Comparison of ENCODE assay signal across 28 cellular contexts in genomic region chr1:25795227-25795626, GRCh38. TPM values are rescaled to one million over a fixed set of nuclear protein-coding genes. Genes with fewer than 3 reads are reported as not detected.
DNase-seq lines count a peak whose midpoint lies in the region; TF ChIP-seq lines count a peak whose summit lies in the region.
"Had no signal": no experiment of that assay in that cellular context is flagged by ENCODE, and none has a peak within 500 bp of the region (broad histone marks: within the 10 kb centered on the region; RNA-seq: fewer than 3 reads in every experiment).

No MANE protein-coding gene starts in this region.

- H3F3A ChIP-seq in smooth muscle cell (ENCODE audit: low read depth), result peaks cover 9% of the 10 kb centered on the region

- H3K27ac Mint-ChIP-seq in T-helper 1 cell treated with Interleukin-12 subunit alpha and Interleukin-12 subunit beta and Interleukin-4 antibody, amounts not matched to agents 30 μg/mL and 1 μg/mL, for 36 hours, result peak overlapping the region; percentile 4
- H3K27ac Mint-ChIP-seq in glutamatergic neuron (ENCODE audit: unreplicated experiment), result peak overlapping the region; percentile 60
- H3K27ac Mint-ChIP-seq: activated CD4-positive, alpha-beta T cell treated with anti-CD3 and anti-CD28 coated beads, Interleukin-2, amount 10 ng/mL, durations not matched to agents 24 days and 14 days; stimulated activated naive CD8-positive, alpha-beta T cell treated with anti-CD3 and anti-CD28 coated beads, Interleukin-15, Interleukin-2, amounts not matched to agents 100 ng/mL and 50 ng/mL, for 24 hours had no signal

- H3K27me3 ChIP-seq in smooth muscle cell (ENCODE audit: low read depth) (no peaks in the 10 kb centered on the region), left ventricle myocardium inferior (ENCODE audit: low read depth) (no peaks in the 10 kb centered on the region)
- H3K27me3 ChIP-seq: cardiac muscle cell, heart left ventricle had no signal

- peaks cover 13% of the 10 kb centered on the region for H3K4me1 Mint-ChIP-seq in T-helper 1 cell treated with Interleukin-12 subunit alpha and Interleukin-12 subunit beta and Interleukin-4 antibody, amounts not matched to agents 30 μg/mL and 1 μg/mL, for 36 hours (ENCODE audit: low read depth)
- peaks cover 31% of the 10 kb centered on the region for H3K4me1 Mint-ChIP-seq in glutamatergic neuron (ENCODE audit: low read depth, unreplicated experiment)

- H3K4me3 Mint-ChIP-seq in T-helper 1 cell treated with Interleukin-12 subunit alpha and Interleukin-12 subunit beta and Interleukin-4 antibody, amounts not matched to agents 30 μg/mL and 1 μg/mL, for 36 hours, result no peak overlapping the region
- H3K4me3 Mint-ChIP-seq in glutamatergic neuron (ENCODE audit: unreplicated experiment), result peak overlapping the region; percentile 11
- H3K4me3 Mint-ChIP-seq: activated CD4-positive, alpha-beta T cell treated with anti-CD3 and anti-CD28 coated beads, Interleukin-2, amount 10 ng/mL, durations not matched to agents 24 days and 14 days; activated T-cell treated with anti-CD3 and anti-CD28 coated beads, Interleukin-2, amount 50 U/mL, for 4 hours; stimulated activated naive CD8-positive, alpha-beta T cell treated with anti-CD3 and anti-CD28 coated beads, Interleukin-15, Interleukin-2, amounts not matched to agents 100 ng/mL and 50 ng/mL, for 24 hours had no signal

- BruUV-seq in OCI-LY7 (replicated peaks; lab: Mats Ljungman, UMichigan), result no TSS peak

- peaks cover 46% of the 10 kb centered on the region for H3K27me3 Mint-ChIP-seq in T-helper 1 cell treated with Interleukin-12 subunit alpha and Interleukin-12 subunit beta and Interleukin-4 antibody, amounts not matched to agents 30 μg/mL and 1 μg/mL, for 36 hours (ENCODE audit: low read depth)
- peaks cover 7% of the 10 kb centered on the region for H3K27me3 Mint-ChIP-seq in glutamatergic neuron (ENCODE audit: unreplicated experiment)
- H3K27me3 Mint-ChIP-seq: effector memory CD8-positive, alpha-beta T cell; stimulated activated naive CD8-positive, alpha-beta T cell treated with anti-CD3 and anti-CD28 coated beads, Interleukin-15, Interleukin-2, amounts not matched to agents 100 ng/mL and 50 ng/mL, for 24 hours had no signal

- POLR2A ChIA-PET in OCI-LY7 (lab: Charles Lee), result interaction anchor here (0.6 kb wide), 2 partner anchors 529 to 817 kb away, joined by 3 read pairs; no protein-coding TSS in a partner anchor

- no peak for TF ChIP-seq CTCF in glutamatergic neuron (IDR thresholded peaks at IDR 0.05; ENCODE audit: partially characterized antibody, unreplicated experiment)
- TF ChIP-seq CTCF in smooth muscle cell (IDR thresholded peaks at IDR 0.05; ENCODE audit: borderline replicate concordance, insufficient read depth, poor library complexity, severe bottlenecking), result no peak
- no peak for TF ChIP-seq CTCF in OCI-LY7 (conservative IDR thresholded peaks at IDR 0.05; ENCODE audit: low read length)
- TF ChIP-seq CTCF in left ventricle myocardium inferior (IDR thresholded peaks at IDR 0.05; ENCODE audit: borderline replicate concordance), result no peak

- no peak overlapping the region for H3K4me2 ChIP-seq in smooth muscle cell
- no peak overlapping the region for H3K4me2 ChIP-seq in OCI-LY7 (ENCODE audit: low read length)

- no peaks in the 10 kb centered on the region for H3K9me3 Mint-ChIP-seq in T-helper 1 cell treated with Interleukin-12 subunit alpha and Interleukin-12 subunit beta and Interleukin-4 antibody, amounts not matched to agents 30 μg/mL and 1 μg/mL, for 36 hours
- H3K9me3 Mint-ChIP-seq in glutamatergic neuron (ENCODE audit: unreplicated experiment), result peaks cover 2% of the 10 kb centered on the region
- H3K9me3 Mint-ChIP-seq: activated CD4-positive, alpha-beta T cell treated with anti-CD3 and anti-CD28 coated beads, Interleukin-2, amount 10 ng/mL, durations not matched to agents 24 days and 14 days; activated T-cell treated with anti-CD3 and anti-CD28 coated beads, Interleukin-2, amount 50 U/mL, for 4 hours; effector memory CD8-positive, alpha-beta T cell; stimulated activated naive CD8-positive, alpha-beta T cell treated with anti-CD3 and anti-CD28 coated beads, Interleukin-15, Interleukin-2, amounts not matched to agents 100 ng/mL and 50 ng/mL, for 24 hours had no signal

- peaks cover 2% of the 10 kb centered on the region for H3K36me3 Mint-ChIP-seq in T-helper 1 cell treated with Interleukin-12 subunit alpha and Interleukin-12 subunit beta and Interleukin-4 antibody, amounts not matched to agents 30 μg/mL and 1 μg/mL, for 36 hours (ENCODE audit: low read depth)
- H3K36me3 Mint-ChIP-seq in glutamatergic neuron (ENCODE audit: unreplicated experiment), result peaks cover 4% of the 10 kb centered on the region

- CTCF ChIA-PET in OCI-LY7 (lab: Charles Lee; ENCODE audit: unreplicated experiment), result no interaction called here

- H2AFZ ChIP-seq in smooth muscle cell (ENCODE audit: low read depth), result no peak overlapping the region
- H2AFZ ChIP-seq in OCI-LY7 (ENCODE audit: low read length), result no peak overlapping the region

- H3K4me3 ChIP-seq in smooth muscle cell, result no peak overlapping the region
- no peak overlapping the region for H3K4me3 ChIP-seq in OCI-LY7 (ENCODE audit: low read depth, low read length, poor library complexity, severe bottlenecking)
- no peak overlapping the region for H3K4me3 ChIP-seq in left ventricle myocardium inferior
- H3K4me3 ChIP-seq: cardiac muscle cell, coronary artery, heart left ventricle, thoracic aorta had no signal

- H4K20me1 ChIP-seq in smooth muscle cell (ENCODE audit: low read depth) (peaks cover 18% of the 10 kb centered on the region), OCI-LY7 (ENCODE audit: insufficient read depth, low read length) (no peaks in the 10 kb centered on the region)

- no peak overlapping the region for H3K9ac ChIP-seq in smooth muscle cell (ENCODE audit: low read depth)

- H3K9me3 ChIP-seq in smooth muscle cell (replicated peaks; ENCODE audit: low read depth), result no peaks in the 10 kb centered on the region
- H3K9me3 ChIP-seq in OCI-LY7 (ENCODE audit: low read length), result no peaks in the 10 kb centered on the region
- no peaks in the 10 kb centered on the region for H3K9me3 ChIP-seq in left ventricle myocardium inferior (replicated peaks)
- H3K9me3 ChIP-seq: heart left ventricle, thoracic aorta had no signal

- H3K4me1 ChIP-seq in smooth muscle cell (ENCODE audit: low read depth) (peaks cover 13% of the 10 kb centered on the region), OCI-LY7 (ENCODE audit: insufficient read depth, low read length, poor library complexity, severe bottlenecking) (peaks cover 26% of the 10 kb centered on the region), left ventricle myocardium inferior (peaks cover 43% of the 10 kb centered on the region)

- H3K27ac ChIP-seq in smooth muscle cell (ENCODE audit: low read depth) (peak overlapping the region; percentile 29), OCI-LY7 (ENCODE audit: low read depth, low read length, poor library complexity, severe bottlenecking) (no peak overlapping the region), left ventricle myocardium inferior (replicated peaks) (no peak overlapping the region)
- H3K27ac ChIP-seq: cardiac muscle cell, coronary artery, thoracic aorta, WERI-Rb-1 had no signal

- no peaks in the 10 kb centered on the region for H3K9me2 ChIP-seq in OCI-LY7 (ENCODE audit: insufficient read depth, low read length)

- H3K36me3 ChIP-seq in smooth muscle cell (ENCODE audit: low read depth), result no peaks in the 10 kb centered on the region
- no peaks in the 10 kb centered on the region for H3K36me3 ChIP-seq in OCI-LY7 (ENCODE audit: insufficient read depth, low read length)
- H3K36me3 ChIP-seq in left ventricle myocardium inferior, result no peaks in the 10 kb centered on the region
- H3K36me3 ChIP-seq: cardiac muscle cell, heart left ventricle, thoracic aorta, WERI-Rb-1 had no signal

- intact Hi-C loops in OCI-LY7 (cut with micrococcal nuclease; ENCODE audit: unreplicated experiment), result loop anchor here (5.0 kb wide), 1 partner anchor 293 kb away; no protein-coding TSS in a partner anchor
- intact Hi-C loops in left ventricle myocardium inferior (cut with micrococcal nuclease), result no loop called here

- 6% methylated on average over 2 of the region's 2 CpGs for WGBS in smooth muscle cell (ENCODE audit: low lambda C conversion rate)

- H3K79me2 ChIP-seq in smooth muscle cell (ENCODE audit: low read depth) (no peaks in the 10 kb centered on the region), OCI-LY7 (ENCODE audit: insufficient read depth, low read depth, low read length) (no peaks in the 10 kb centered on the region)

- DNase-seq in T-helper 1 cell (no peak), LoVo (ENCODE audit: low spot score) (peak; percentile 12), glutamatergic neuron (no peak), smooth muscle cell (lab: John Stamatoyannopoulos, UW; ENCODE audit: unreplicated experiment) (no peak), NCI-H2029 treated with DMSO at 0.1 percent for 48 hours (lab: John Stamatoyannopoulos, UW) (no peak), OCI-LY7 (ENCODE audit: low spot score) (no peak), left ventricle myocardium inferior (no peak)
- DNase-seq: 8988T; activated CD4-positive, alpha-beta T cell treated with anti-CD3 and anti-CD28 coated beads, Interleukin-2, amount 10 ng/mL, durations not matched to agents 24 days and 14 days; activated gamma-delta T cell treated with Interleukin-2 at 50 U/mL for 16 hours; activated T-cell treated with anti-CD3 and anti-CD28 coated beads, Interleukin-2, amount 50 U/mL, for 4 hours; amygdala; DMS153; effector memory CD8-positive, alpha-beta T cell; foreskin fibroblast; heart left ventricle; MM.1S; NCI-H1417; NCI-H2081 treated with DMSO at 0.1 percent for 48 hours; NCI-H345; NCI-H82; RPMI8226; WERI-Rb-1 had no signal

RNA-seq across cellular contexts. Expression of gene SELENON, which starts 4.8 kb away (rescaled TPM):
- total RNA-seq in glutamatergic neuron (ENCODE audit: unreplicated experiment), result 79.8 TPM
- total RNA-seq in smooth muscle cell, result 26.6 and 32.6 TPM in 2 replicates
- 48.9 and 62.9 TPM in 2 replicates for polyA plus RNA-seq in smooth muscle cell
- total RNA-seq in OCI-LY7 (2014; rRNA removed; shearing (Covaris generic)), result 5.6 and 9.9 TPM in 2 replicates
- 28.1 and 28.3 TPM in 2 replicates for total RNA-seq in OCI-LY7 (2022)
- total RNA-seq in left ventricle myocardium inferior, result 45.2 TPM

RNA-seq across cellular contexts. Expression of gene MTFR1L, which starts 24.5 kb away (rescaled TPM):
- total RNA-seq in glutamatergic neuron (ENCODE audit: unreplicated experiment) (70.4 TPM), smooth muscle cell (39.9 and 47.2 TPM in 2 replicates), OCI-LY7 (2022) (43.4 and 51.2 TPM in 2 replicates), left ventricle myocardium inferior (252 TPM)
- polyA plus RNA-seq in smooth muscle cell, result 63.9 and 71.2 TPM in 2 replicates
- total RNA-seq in OCI-LY7 (2014; rRNA removed; shearing (Covaris generic)), result 33.6 and 35.3 TPM in 2 replicates
